1 cellular context compared by ENCODE assay signal in the genomic region with DNA sequence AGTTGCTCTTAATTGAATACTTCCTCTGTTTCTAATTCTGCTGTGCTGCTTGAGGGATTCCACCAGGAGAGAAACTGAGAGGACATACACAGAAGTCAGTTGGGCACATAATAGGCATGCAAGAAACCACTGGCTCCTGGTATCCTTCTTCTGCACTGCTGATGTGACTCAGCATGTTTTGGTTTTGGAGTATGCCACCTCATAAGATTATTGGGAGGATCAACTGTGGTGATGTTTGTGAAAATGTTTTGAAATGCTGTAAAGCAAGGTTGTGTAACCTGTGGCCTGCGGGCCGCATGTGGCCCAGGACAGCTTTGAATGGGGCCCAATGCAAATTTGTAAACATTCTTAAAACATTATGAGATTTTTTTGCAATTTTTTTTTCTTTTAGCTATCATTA.
TF ChIP-seq lines count a peak whose summit lies in the region.

No MANE protein-coding gene starts in this region.

TF ChIP-seq in GM23338, 12 proteins besides CTCF, POLR2A, EP300 and RAD21 (continued from another document):
- TF ChIP-seq, protein P1, sequence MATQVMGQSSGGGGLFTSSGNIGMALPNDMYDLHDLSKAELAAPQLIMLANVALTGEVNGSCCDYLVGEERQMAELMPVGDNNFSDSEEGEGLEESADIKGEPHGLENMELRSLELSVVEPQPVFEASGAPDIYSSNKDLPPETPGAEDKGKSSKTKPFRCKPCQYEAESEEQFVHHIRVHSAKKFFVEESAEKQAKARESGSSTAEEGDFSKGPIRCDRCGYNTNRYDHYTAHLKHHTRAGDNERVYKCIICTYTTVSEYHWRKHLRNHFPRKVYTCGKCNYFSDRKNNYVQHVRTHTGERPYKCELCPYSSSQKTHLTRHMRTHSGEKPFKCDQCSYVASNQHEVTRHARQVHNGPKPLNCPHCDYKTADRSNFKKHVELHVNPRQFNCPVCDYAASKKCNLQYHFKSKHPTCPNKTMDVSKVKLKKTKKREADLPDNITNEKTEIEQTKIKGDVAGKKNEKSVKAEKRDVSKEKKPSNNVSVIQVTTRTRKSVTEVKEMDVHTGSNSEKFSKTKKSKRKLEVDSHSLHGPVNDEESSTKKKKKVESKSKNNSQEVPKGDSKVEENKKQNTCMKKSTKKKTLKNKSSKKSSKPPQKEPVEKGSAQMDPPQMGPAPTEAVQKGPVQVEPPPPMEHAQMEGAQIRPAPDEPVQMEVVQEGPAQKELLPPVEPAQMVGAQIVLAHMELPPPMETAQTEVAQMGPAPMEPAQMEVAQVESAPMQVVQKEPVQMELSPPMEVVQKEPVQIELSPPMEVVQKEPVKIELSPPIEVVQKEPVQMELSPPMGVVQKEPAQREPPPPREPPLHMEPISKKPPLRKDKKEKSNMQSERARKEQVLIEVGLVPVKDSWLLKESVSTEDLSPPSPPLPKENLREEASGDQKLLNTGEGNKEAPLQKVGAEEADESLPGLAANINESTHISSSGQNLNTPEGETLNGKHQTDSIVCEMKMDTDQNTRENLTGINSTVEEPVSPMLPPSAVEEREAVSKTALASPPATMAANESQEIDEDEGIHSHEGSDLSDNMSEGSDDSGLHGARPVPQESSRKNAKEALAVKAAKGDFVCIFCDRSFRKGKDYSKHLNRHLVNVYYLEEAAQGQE (IDR thresholded peaks at IDR 0.05; ENCODE audit: unreplicated experiment) = no peak
- no peak for TF ChIP-seq EZH2phosphoT487 (IDR thresholded peaks at IDR 0.05; ENCODE audit: unreplicated experiment)
- TF ChIP-seq JUNB (IDR thresholded peaks at IDR 0.05; ENCODE audit: unreplicated experiment) = no peak
- TF ChIP-seq POLR2AphosphoS5 (IDR thresholded peaks at IDR 0.05; ENCODE audit: low read depth) = no peak
- no peak for TF ChIP-seq ZNF114 (CRISPR knock-in tag; IDR thresholded peaks at IDR 0.05)
- TF ChIP-seq, protein P2, sequence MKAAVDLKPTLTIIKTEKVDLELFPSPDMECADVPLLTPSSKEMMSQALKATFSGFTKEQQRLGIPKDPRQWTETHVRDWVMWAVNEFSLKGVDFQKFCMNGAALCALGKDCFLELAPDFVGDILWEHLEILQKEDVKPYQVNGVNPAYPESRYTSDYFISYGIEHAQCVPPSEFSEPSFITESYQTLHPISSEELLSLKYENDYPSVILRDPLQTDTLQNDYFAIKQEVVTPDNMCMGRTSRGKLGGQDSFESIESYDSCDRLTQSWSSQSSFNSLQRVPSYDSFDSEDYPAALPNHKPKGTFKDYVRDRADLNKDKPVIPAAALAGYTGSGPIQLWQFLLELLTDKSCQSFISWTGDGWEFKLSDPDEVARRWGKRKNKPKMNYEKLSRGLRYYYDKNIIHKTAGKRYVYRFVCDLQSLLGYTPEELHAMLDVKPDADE (IDR thresholded peaks at IDR 0.05) = no peak
- no peak for TF ChIP-seq EZH2 (IDR thresholded peaks at IDR 0.05; ENCODE audit: low read depth, unreplicated experiment)
- no peak for TF ChIP-seq NANOG (IDR thresholded peaks at IDR 0.05; ENCODE audit: borderline replicate concordance)
- TF ChIP-seq ZNF331 (CRISPR knock-in tag; IDR thresholded peaks at IDR 0.05; ENCODE audit: low read depth) = no peak
- no peak for TF ChIP-seq CREB1 (CRISPR knock-in tag; IDR thresholded peaks at IDR 0.05; ENCODE audit: low read depth)
